In the genomic region with DNA sequence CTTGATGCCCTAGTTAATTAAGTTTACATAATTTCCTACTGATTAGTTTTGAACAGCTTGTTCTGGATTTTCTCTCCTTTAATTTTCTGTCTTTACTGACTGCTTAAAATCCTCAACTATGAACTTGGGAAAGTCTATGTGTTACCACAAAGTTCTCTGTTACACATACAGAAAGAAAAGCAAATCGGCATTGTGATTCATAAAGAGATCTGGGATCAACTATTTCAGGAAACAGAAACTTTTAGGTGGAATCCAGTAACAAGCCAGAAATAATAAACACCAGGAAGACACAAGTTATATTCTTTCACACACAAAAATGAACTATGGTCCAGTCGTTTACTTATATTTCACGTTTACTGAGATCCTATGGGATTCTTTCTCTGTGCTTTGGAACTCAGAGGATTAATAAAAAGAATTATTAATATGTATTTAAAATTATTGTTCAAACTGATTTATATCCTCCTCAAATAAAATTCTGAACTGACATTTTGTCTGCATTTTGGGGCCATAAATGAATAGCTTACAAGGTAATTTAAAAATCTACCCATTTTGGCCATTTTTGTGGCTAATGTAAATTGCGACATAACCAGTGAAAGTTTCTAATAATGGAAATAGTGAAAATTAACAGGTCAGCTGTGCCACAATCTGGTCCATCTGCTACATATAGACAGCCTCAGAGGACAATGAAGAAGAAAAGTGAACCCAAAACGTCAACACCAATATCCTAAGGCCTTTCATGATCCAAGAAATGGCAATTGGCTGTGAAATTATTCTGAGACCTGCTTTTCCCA, we compare ENCODE assay signal across 21 cellular contexts.
A peak's percentile ranks its signal among the peaks of the same experiment; 100 is the strongest.
DNase-seq lines count a peak whose midpoint lies in the region; ATAC-seq and TF ChIP-seq lines count a peak whose summit lies in the region.
"Had no signal": no experiment of that assay in that cellular context is flagged by ENCODE, and none has a peak within 500 bp of the region (broad histone marks: within the 10 kb centered on the region; RNA-seq: fewer than 3 reads in every experiment).

No MANE protein-coding gene starts in this region.

- in situ Hi-C loops in G401 (cut with HindIII; ENCODE audit: low sequenced_read_pairs): no loop called here

- CTCF ChIA-PET in RWPE1 (lab: Yijun Ruan, JAX): no interaction called here

- peaks cover 51% of the 10 kb centered on the region for H3K27me3 Mint-ChIP-seq in stimulated activated naive CD8-positive, alpha-beta T cell treated with anti-CD3 and anti-CD28 coated beads, Interleukin-15, amount 100 ng/mL, for 72 hours

- POLR2A ChIA-PET in RWPE1 (lab: Yijun Ruan, JAX; ENCODE audit: low non-redundant PET): no interaction called here

- H3K4me3 Mint-ChIP-seq in stimulated activated naive CD8-positive, alpha-beta T cell treated with anti-CD3 and anti-CD28 coated beads, Interleukin-15, amount 100 ng/mL, for 72 hours: no peak overlapping the region
- H3K4me3 Mint-ChIP-seq: GM23338, nephron, WTC11 had no signal

- no peak for TF ChIP-seq CTCF in RWPE1 (conservative IDR thresholded peaks at IDR 0.05; ENCODE audit: low read depth)

- H3K4me1 Mint-ChIP-seq in stimulated activated naive CD8-positive, alpha-beta T cell treated with anti-CD3 and anti-CD28 coated beads, Interleukin-15, amount 100 ng/mL, for 72 hours: no peaks in the 10 kb centered on the region
- H3K4me1 Mint-ChIP-seq: nephron, WTC11 had no signal

- H3K9me3 Mint-ChIP-seq in stimulated activated naive CD8-positive, alpha-beta T cell treated with anti-CD3 and anti-CD28 coated beads, Interleukin-15, amount 100 ng/mL, for 72 hours: no peaks in the 10 kb centered on the region

- DNase-seq in G401 (ENCODE audit: low spot score): peak; percentile 39
- DNase-seq in dermis microvascular lymphatic vessel endothelial cell (ENCODE audit: low read depth in 2 of 2): peak; percentile 72 to 90
- peak; percentile 50 for DNase-seq in non-pigmented ciliary epithelial cell (ENCODE audit: low read depth)
- DNase-seq in T1000 (lab: John Stamatoyannopoulos, UW): no peak
- DNase-seq in RWPE1 (ENCODE audit: low spot score): no peak
- DNase-seq in stimulated activated naive CD8-positive, alpha-beta T cell treated with anti-CD3 and anti-CD28 coated beads, Interleukin-15, amount 100 ng/mL, for 72 hours: no peak
- no peak for DNase-seq in anterior cingulate cortex (lab: John Stamatoyannopoulos, UW)
- DNase-seq: activated CD8-positive, alpha-beta memory T cell treated with anti-CD3 and anti-CD28 coated beads for 24 hours; amniotic stem cell; DMS153; effector CD8-positive, alpha-beta T cell; foreskin melanocyte; MM.1S; NCI-H2029 treated with DMSO at 0.1 percent for 48 hours; NCI-H526 treated with DMSO at 0.1 percent for 48 hours; Peyer's patch had no signal

- H3K27ac ChIP-seq in RWPE1: no peak overlapping the region
- H3K27ac ChIP-seq: Peyer's patch, suprapubic skin had no signal

- H3K27ac Mint-ChIP-seq in stimulated activated naive CD8-positive, alpha-beta T cell treated with anti-CD3 and anti-CD28 coated beads, Interleukin-15, amount 100 ng/mL, for 72 hours: no peak overlapping the region
- H3K27ac Mint-ChIP-seq: nephron, WTC11 had no signal

- peak; percentile 25; the same call in 2 of the 3 replicates for ATAC-seq in SK-N-SH treated with all-trans-retinoic acid at 6 μM for 48 hours
- ATAC-seq in stimulated activated naive CD8-positive, alpha-beta T cell treated with anti-CD3 and anti-CD28 coated beads, Interleukin-15, amount 100 ng/mL, for 72 hours: no peak
- ATAC-seq: GM23338, WTC11 had no signal

TF ChIP-seq in SK-N-SH treated with all-trans-retinoic acid at 6 μM for 48 hours, 23 proteins besides CTCF, POLR2A, EP300 and RAD21:
- TF ChIP-seq GLIS3 (CRISPR knock-in tag; IDR thresholded peaks at IDR 0.05): no peak
- TF ChIP-seq, protein P1, sequence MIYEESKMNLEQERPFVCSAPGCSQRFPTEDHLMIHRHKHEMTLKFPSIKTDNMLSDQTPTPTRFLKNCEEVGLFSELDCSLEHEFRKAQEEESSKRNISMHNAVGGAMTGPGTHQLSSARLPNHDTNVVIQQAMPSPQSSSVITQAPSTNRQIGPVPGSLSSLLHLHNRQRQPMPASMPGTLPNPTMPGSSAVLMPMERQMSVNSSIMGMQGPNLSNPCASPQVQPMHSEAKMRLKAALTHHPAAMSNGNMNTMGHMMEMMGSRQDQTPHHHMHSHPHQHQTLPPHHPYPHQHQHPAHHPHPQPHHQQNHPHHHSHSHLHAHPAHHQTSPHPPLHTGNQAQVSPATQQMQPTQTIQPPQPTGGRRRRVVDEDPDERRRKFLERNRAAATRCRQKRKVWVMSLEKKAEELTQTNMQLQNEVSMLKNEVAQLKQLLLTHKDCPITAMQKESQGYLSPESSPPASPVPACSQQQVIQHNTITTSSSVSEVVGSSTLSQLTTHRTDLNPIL (CRISPR knock-in tag; IDR thresholded peaks at IDR 0.05; ENCODE audit: low read depth): no peak
- TF ChIP-seq ESRRG (CRISPR knock-in tag; IDR thresholded peaks at IDR 0.05): no peak
- no peak for TF ChIP-seq ZFP3 (CRISPR knock-in tag; IDR thresholded peaks at IDR 0.05)
- TF ChIP-seq RARB (CRISPR knock-in tag; IDR thresholded peaks at IDR 0.05): no peak
- no peak for TF ChIP-seq SNAI2 (CRISPR knock-in tag; IDR thresholded peaks at IDR 0.05)
- TF ChIP-seq, protein P2, sequence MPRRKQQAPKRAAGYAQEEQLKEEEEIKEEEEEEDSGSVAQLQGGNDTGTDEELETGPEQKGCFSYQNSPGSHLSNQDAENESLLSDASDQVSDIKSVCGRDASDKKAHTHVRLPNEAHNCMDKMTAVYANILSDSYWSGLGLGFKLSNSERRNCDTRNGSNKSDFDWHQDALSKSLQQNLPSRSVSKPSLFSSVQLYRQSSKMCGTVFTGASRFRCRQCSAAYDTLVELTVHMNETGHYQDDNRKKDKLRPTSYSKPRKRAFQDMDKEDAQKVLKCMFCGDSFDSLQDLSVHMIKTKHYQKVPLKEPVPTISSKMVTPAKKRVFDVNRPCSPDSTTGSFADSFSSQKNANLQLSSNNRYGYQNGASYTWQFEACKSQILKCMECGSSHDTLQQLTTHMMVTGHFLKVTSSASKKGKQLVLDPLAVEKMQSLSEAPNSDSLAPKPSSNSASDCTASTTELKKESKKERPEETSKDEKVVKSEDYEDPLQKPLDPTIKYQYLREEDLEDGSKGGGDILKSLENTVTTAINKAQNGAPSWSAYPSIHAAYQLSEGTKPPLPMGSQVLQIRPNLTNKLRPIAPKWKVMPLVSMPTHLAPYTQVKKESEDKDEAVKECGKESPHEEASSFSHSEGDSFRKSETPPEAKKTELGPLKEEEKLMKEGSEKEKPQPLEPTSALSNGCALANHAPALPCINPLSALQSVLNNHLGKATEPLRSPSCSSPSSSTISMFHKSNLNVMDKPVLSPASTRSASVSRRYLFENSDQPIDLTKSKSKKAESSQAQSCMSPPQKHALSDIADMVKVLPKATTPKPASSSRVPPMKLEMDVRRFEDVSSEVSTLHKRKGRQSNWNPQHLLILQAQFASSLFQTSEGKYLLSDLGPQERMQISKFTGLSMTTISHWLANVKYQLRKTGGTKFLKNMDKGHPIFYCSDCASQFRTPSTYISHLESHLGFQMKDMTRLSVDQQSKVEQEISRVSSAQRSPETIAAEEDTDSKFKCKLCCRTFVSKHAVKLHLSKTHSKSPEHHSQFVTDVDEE (CRISPR knock-in tag; IDR thresholded peaks at IDR 0.05): no peak
- TF ChIP-seq OSR1 (CRISPR knock-in tag; IDR thresholded peaks at IDR 0.05): no peak
- TF ChIP-seq, protein P3, sequence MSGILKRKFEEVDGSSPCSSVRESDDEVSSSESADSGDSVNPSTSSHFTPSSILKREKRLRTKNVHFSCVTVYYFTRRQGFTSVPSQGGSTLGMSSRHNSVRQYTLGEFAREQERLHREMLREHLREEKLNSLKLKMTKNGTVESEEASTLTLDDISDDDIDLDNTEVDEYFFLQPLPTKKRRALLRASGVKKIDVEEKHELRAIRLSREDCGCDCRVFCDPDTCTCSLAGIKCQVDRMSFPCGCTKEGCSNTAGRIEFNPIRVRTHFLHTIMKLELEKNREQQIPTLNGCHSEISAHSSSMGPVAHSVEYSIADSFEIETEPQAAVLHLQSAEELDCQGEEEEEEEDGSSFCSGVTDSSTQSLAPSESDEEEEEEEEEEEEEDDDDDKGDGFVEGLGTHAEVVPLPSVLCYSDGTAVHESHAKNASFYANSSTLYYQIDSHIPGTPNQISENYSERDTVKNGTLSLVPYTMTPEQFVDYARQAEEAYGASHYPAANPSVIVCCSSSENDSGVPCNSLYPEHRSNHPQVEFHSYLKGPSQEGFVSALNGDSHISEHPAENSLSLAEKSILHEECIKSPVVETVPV (CRISPR knock-in tag; IDR thresholded peaks at IDR 0.05): no peak
- TF ChIP-seq PPARA (CRISPR knock-in tag; IDR thresholded peaks at IDR 0.05; ENCODE audit: borderline replicate concordance): no peak

Comparison
In these comparisons a context has a peak if more than half of its experiments do, and no peak if none do; other contexts are left out.
1. DNase-seq: peak in G401 (single experiment), dermis microvascular lymphatic vessel endothelial cell (2 of 2) and non-pigmented ciliary epithelial cell (single experiment); none in T1000 (single experiment), RWPE1 (single experiment), stimulated activated naive CD8-positive, alpha-beta T cell treated with anti-CD3 and anti-CD28 coated beads, Interleukin-15, amount 100 ng/mL, for 72 hours (0 of 2) and anterior cingulate cortex (0 of 58).